ENCODE assay signal across 18 cellular contexts in genomic region chr15:61393949-61394348, GRCh38.
DNase-seq lines count a peak whose midpoint lies in the region; ATAC-seq and TF ChIP-seq lines count a peak whose summit lies in the region.
"Had no signal": no experiment of that assay in that cellular context is flagged by ENCODE, and none has a peak within 500 bp of the region (broad histone marks: within the 10 kb centered on the region; RNA-seq: fewer than 3 reads in every experiment).

No MANE protein-coding gene starts in this region.

- H3K9me3 ChIP-seq in skeletal muscle tissue (ENCODE audit: control insufficient read depth in 3 of 3, low read length in 3 of 3) = no peaks in the 10 kb centered on the region
- no peaks in the 10 kb centered on the region for H3K9me3 ChIP-seq in effector memory CD4-positive, alpha-beta T cell (ENCODE audit: control insufficient read depth, low read length)

- no peaks in the 10 kb centered on the region for H3K36me3 ChIP-seq in skeletal muscle tissue (ENCODE audit: control insufficient read depth in 3 of 3, insufficient read depth in 3 of 3, low read length in 3 of 3)
- H3K36me3 ChIP-seq in effector memory CD4-positive, alpha-beta T cell (ENCODE audit: control insufficient read depth, insufficient read depth, low read length) = no peaks in the 10 kb centered on the region

- intact Hi-C loops in left cardiac atrium (cut with DNase I) = no loop called here

- H3K4me3 Mint-ChIP-seq in stimulated activated effector memory CD8-positive, alpha-beta T cell treated with anti-CD3 and anti-CD28 coated beads, Interleukin-12 subunit alpha, Interleukin-12 subunit beta, amount 100 ng/mL, for 72 hours = no peak overlapping the region
- H3K4me3 Mint-ChIP-seq: activated CD8-positive, alpha-beta T cell treated with anti-CD3 and anti-CD28 coated beads, Interleukin-2, amount 10 ng/mL, durations not matched to agents 7 days and 5 days; activated T-helper 1 cell treated with anti-CD3 and anti-CD28 coated beads, Interleukin-12 subunit alpha, Interleukin-12 subunit beta, Interleukin-2, Interleukin-4 antibody, amounts not matched to agents 30 ng/mL and 10 ng/mL and 1 ng/mL, durations not matched to agents 14 hours and 24 hours and 36 hours had no signal

- H3K4me1 ChIP-seq in skeletal muscle tissue (ENCODE audit: control insufficient read depth in 3 of 3, insufficient read depth in 3 of 3, low read length in 3 of 3) = peaks cover 5 to 15% (median 10%) of the 10 kb centered on the region in 3 donors
- no peaks in the 10 kb centered on the region for H3K4me1 ChIP-seq in effector memory CD4-positive, alpha-beta T cell (ENCODE audit: control insufficient read depth, insufficient read depth, low read length, poor library complexity, severe bottlenecking)

- H3K27me3 ChIP-seq in skeletal muscle tissue (ENCODE audit: control insufficient read depth in 3 of 3, insufficient read depth in 3 of 3, low read length in 3 of 3) = no peaks in the 10 kb centered on the region
- peaks cover 3% of the 10 kb centered on the region for H3K27me3 ChIP-seq in effector memory CD4-positive, alpha-beta T cell (replicated peaks; ENCODE audit: control insufficient read depth, insufficient read depth, low read length, poor library complexity, severe bottlenecking)

- ATAC-seq in left cardiac atrium = peak; percentile 39 to 90
- no peak for ATAC-seq in stimulated activated effector memory CD8-positive, alpha-beta T cell treated with anti-CD3 and anti-CD28 coated beads, Interleukin-12 subunit alpha, Interleukin-12 subunit beta, amount 100 ng/mL, for 72 hours
- ATAC-seq: activated CD8-positive, alpha-beta T cell treated with anti-CD3 and anti-CD28 coated beads, Interleukin-2, amount 10 ng/mL, durations not matched to agents 7 days and 5 days had no signal

- H3K4me3 ChIP-seq in GM12865 (ENCODE audit: low read depth, low read length) (no peak overlapping the region), skeletal muscle tissue (ENCODE audit: low read length in 3 of 3) (peak overlapping the region; percentile 15 to 58 (median 56))
- no peak overlapping the region for H3K4me3 ChIP-seq in effector memory CD4-positive, alpha-beta T cell (ENCODE audit: insufficient read depth, low read depth, low read length, poor library complexity, severe bottlenecking)

- peak overlapping the region in 2 of 3 donors; percentile 1 to 32 for H3K9ac ChIP-seq in skeletal muscle tissue (ENCODE audit: low read depth in 1 of 3, low read length in 3 of 3)

- H3K9me3 Mint-ChIP-seq in stimulated activated effector memory CD8-positive, alpha-beta T cell treated with anti-CD3 and anti-CD28 coated beads, Interleukin-12 subunit alpha, Interleukin-12 subunit beta, amount 100 ng/mL, for 72 hours = peaks cover 5% of the 10 kb centered on the region
- H3K9me3 Mint-ChIP-seq: activated T-helper 1 cell treated with anti-CD3 and anti-CD28 coated beads, Interleukin-12 subunit alpha, Interleukin-12 subunit beta, Interleukin-2, Interleukin-4 antibody, amounts not matched to agents 30 ng/mL and 10 ng/mL and 1 ng/mL, durations not matched to agents 14 hours and 24 hours and 36 hours had no signal

- no peak for TF ChIP-seq CTCF in GM12865 (IDR thresholded peaks at IDR 0.05; ENCODE audit: insufficient read depth, low read depth, low read length, missing control alignments)

- H3K36me3 Mint-ChIP-seq in stimulated activated effector memory CD8-positive, alpha-beta T cell treated with anti-CD3 and anti-CD28 coated beads, Interleukin-12 subunit alpha, Interleukin-12 subunit beta, amount 100 ng/mL, for 72 hours = no peaks in the 10 kb centered on the region

- peak; percentile 23 for DNase-seq in GM12865 (ENCODE audit: low read depth)
- peak; percentile 61 for DNase-seq in OCI-M1 (lab: John Stamatoyannopoulos, UW)
- DNase-seq in left cardiac atrium = no peak
- no peak for DNase-seq in stimulated activated effector memory CD8-positive, alpha-beta T cell treated with anti-CD3 and anti-CD28 coated beads, Interleukin-12 subunit alpha, Interleukin-12 subunit beta, amount 100 ng/mL, for 72 hours (ENCODE audit: low spot score in 2 of 2)
- no peak for DNase-seq in effector memory CD4-positive, alpha-beta T cell
- DNase-seq in DMS53 treated with DMSO at 0.1 percent for 48 hours (lab: John Stamatoyannopoulos, UW; ENCODE audit: unreplicated experiment) = no peak
- DNase-seq in GM19240 (ENCODE audit: insufficient read length, low spot score) = no peak
- DNase-seq: activated CD8-positive, alpha-beta T cell treated with anti-CD3 and anti-CD28 coated beads, Interleukin-2, amount 10 ng/mL, durations not matched to agents 7 days and 5 days; glutamatergic neuron; islet precursor cell; KG1; NCI-H146; NCI-H345; occipital lobe; stimulated activated naive CD4-positive, alpha-beta T cell treated with Interleukin-2 at 50 U/mL for 16 hours had no signal

- H3K27ac ChIP-seq in skeletal muscle tissue (ENCODE audit: low read depth, low read length) = peak overlapping the region; percentile 78
- no peak overlapping the region for H3K27ac ChIP-seq in effector memory CD4-positive, alpha-beta T cell (ENCODE audit: insufficient read depth, low read length, poor library complexity, severe bottlenecking)
- H3K27ac ChIP-seq: HL-60 had no signal

- no peaks in the 10 kb centered on the region for H3K4me1 Mint-ChIP-seq in stimulated activated effector memory CD8-positive, alpha-beta T cell treated with anti-CD3 and anti-CD28 coated beads, Interleukin-12 subunit alpha, Interleukin-12 subunit beta, amount 100 ng/mL, for 72 hours

- no peak overlapping the region for H3K27ac Mint-ChIP-seq in stimulated activated effector memory CD8-positive, alpha-beta T cell treated with anti-CD3 and anti-CD28 coated beads, Interleukin-12 subunit alpha, Interleukin-12 subunit beta, amount 100 ng/mL, for 72 hours
- H3K27ac Mint-ChIP-seq: activated CD8-positive, alpha-beta T cell treated with anti-CD3 and anti-CD28 coated beads, Interleukin-2, amount 10 ng/mL, durations not matched to agents 7 days and 5 days; activated T-helper 1 cell treated with anti-CD3 and anti-CD28 coated beads, Interleukin-12 subunit alpha, Interleukin-12 subunit beta, Interleukin-2, Interleukin-4 antibody, amounts not matched to agents 30 ng/mL and 10 ng/mL and 1 ng/mL, durations not matched to agents 14 hours and 24 hours and 36 hours had no signal

Comparison
In these comparisons a context has a peak if more than half of its experiments do, and no peak if none do; other contexts are left out.
1. DNase-seq: peak in GM12865 (single experiment) and OCI-M1 (single experiment); none in left cardiac atrium (single experiment), stimulated activated effector memory CD8-positive, alpha-beta T cell treated with anti-CD3 and anti-CD28 coated beads, Interleukin-12 subunit alpha, Interleukin-12 subunit beta, amount 100 ng/mL, for 72 hours (0 of 2), effector memory CD4-positive, alpha-beta T cell (0 of 3), DMS53 treated with DMSO at 0.1 percent for 48 hours (single experiment) and GM19240 (single experiment).
2. H3K4me3 ChIP-seq: peak in skeletal muscle tissue (3 of 3); none in GM12865 (single experiment) and effector memory CD4-positive, alpha-beta T cell (single experiment).